ENCODE assay signal across 19 cellular contexts in the genomic region with DNA sequence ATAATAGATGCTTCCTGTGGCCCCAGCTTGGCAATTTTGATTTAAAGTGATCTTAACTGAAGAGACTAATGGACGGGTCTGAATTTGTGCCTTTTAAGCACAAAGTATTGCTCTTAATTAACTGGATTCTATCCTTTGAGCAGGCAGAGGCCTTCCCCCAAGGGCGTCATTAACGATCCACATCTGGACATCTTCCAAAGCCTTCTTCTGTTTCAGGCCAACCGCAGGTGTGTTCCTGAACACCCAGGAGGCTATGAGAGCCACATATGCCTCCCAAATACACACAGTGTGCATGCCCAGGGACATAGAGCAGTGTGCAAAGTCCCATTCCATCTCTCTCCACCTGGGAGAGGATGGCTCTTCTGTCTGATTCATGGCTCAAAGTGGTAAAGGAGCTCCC. TPM values are rescaled to one million over a fixed set of nuclear protein-coding genes. Genes with fewer than 3 reads are reported as not detected.
DNase-seq lines count a peak whose midpoint lies in the region; ATAC-seq and TF ChIP-seq lines count a peak whose summit lies in the region.
"Had no signal": no experiment of that assay in that cellular context is flagged by ENCODE, and none has a peak within 500 bp of the region (broad histone marks: within the 10 kb centered on the region; RNA-seq: fewer than 3 reads in every experiment).

No MANE protein-coding gene starts in this region.

- 18% methylated on average over 4 of the region's 4 CpGs for WGBS in SK-N-SH (ENCODE audit: low lambda C conversion rate)

- BruUV-seq in PC-3 (replicated peaks; lab: Mats Ljungman, UMichigan) = no TSS peak

- POLR2A ChIA-PET in SK-N-SH (lab: Yijun Ruan, JAX) = no interaction called here
- POLR2A ChIA-PET in PC-3 (lab: Charles Lee; ENCODE audit: unreplicated experiment) = no interaction called here

- H3K9ac ChIP-seq in SK-N-SH = no peak overlapping the region
- H3K9ac ChIP-seq in SK-N-MC (ENCODE audit: insufficient read length) = no peak overlapping the region
- H3K9ac ChIP-seq in PC-3 (ENCODE audit: low read length) = no peak overlapping the region

- H3K36me3 ChIP-seq in SK-N-SH (replicated peaks in 1 of 2; ENCODE audit: control insufficient read depth in 1 of 2, insufficient read depth in 2 of 2, low read length in 1 of 2) (no peaks in the 10 kb centered on the region), SK-N-MC (ENCODE audit: insufficient read depth, low read length) (peaks cover 10% of the 10 kb centered on the region; the same call in 1 of the 2 replicates), PC-3 (ENCODE audit: low read depth, low read length) (no peaks in the 10 kb centered on the region), left ventricle myocardium inferior (no peaks in the 10 kb centered on the region)
- H3K36me3 ChIP-seq: lower lobe of right lung, Peyer's patch, suprapubic skin had no signal

- H3K4me2 ChIP-seq in SK-N-SH (no peak overlapping the region), PC-3 (ENCODE audit: low read length) (no peak overlapping the region)

- no peaks in the 10 kb centered on the region for H3K79me2 ChIP-seq in SK-N-SH (ENCODE audit: insufficient read depth)
- H3K79me2 ChIP-seq in PC-3 (ENCODE audit: low read length) = no peaks in the 10 kb centered on the region

- H3K9me3 ChIP-seq in SK-N-SH = no peaks in the 10 kb centered on the region
- H3K9me3 ChIP-seq in SK-N-MC (ENCODE audit: low read depth, low read length) = no peaks in the 10 kb centered on the region
- H3K9me3 ChIP-seq in PC-3 (ENCODE audit: low read length) = no peaks in the 10 kb centered on the region
- H3K9me3 ChIP-seq in left ventricle myocardium inferior (replicated peaks) = no peaks in the 10 kb centered on the region
- H3K9me3 ChIP-seq: body of pancreas, lower lobe of right lung, Peyer's patch, suprapubic skin had no signal

- H3F3A ChIP-seq in SK-N-SH (replicated peaks; ENCODE audit: insufficient read depth) = no peaks in the 10 kb centered on the region
- no peaks in the 10 kb centered on the region for H3F3A ChIP-seq in PC-3 (ENCODE audit: low read length, unreplicated experiment)

- intact Hi-C loops in PC-3 (cut with micrococcal nuclease) = no loop called here
- intact Hi-C loops in left ventricle myocardium inferior (cut with micrococcal nuclease) = no loop called here

- H3K27me3 ChIP-seq in SK-N-SH (ENCODE audit: insufficient read depth) = peaks cover 48% of the 10 kb centered on the region
- 0 out of 2 replicates have a peak, but pooled peaks cover 16% of the 10 kb centered on the region for H3K27me3 ChIP-seq in PC-3 (ENCODE audit: low read length)
- H3K27me3 ChIP-seq in left ventricle myocardium inferior (ENCODE audit: low read depth) = no peaks in the 10 kb centered on the region
- H3K27me3 ChIP-seq: body of pancreas, Peyer's patch, suprapubic skin had no signal

- H3K4me1 ChIP-seq in SK-N-SH (ENCODE audit: control insufficient read depth in 1 of 2, insufficient read depth in 2 of 2, low read depth in 1 of 2, low read length in 1 of 2) = peaks cover 0 to 15% of the 10 kb centered on the region in 2 experiments; a peak in 1 of 4 replicates
- H3K4me1 ChIP-seq in PC-3 (ENCODE audit: insufficient read depth, low read length) = no peaks in the 10 kb centered on the region
- H3K4me1 ChIP-seq in left ventricle myocardium inferior = peaks cover 15% of the 10 kb centered on the region
- H3K4me1 ChIP-seq: body of pancreas had no signal

- TF ChIP-seq CTCF in SK-N-SH (IDR thresholded peaks at IDR 0.05) (no peak), PC-3 (conservative IDR thresholded peaks at IDR 0.05; ENCODE audit: low read depth, low read length) (no peak), left ventricle myocardium inferior (IDR thresholded peaks at IDR 0.05; ENCODE audit: borderline replicate concordance) (no peak)

- no peak overlapping the region for H3K4me3 ChIP-seq in SK-N-SH (ENCODE audit: low read depth in 2 of 2, low read length in 1 of 2)
- 0 out of 2 replicates have a peak overlapping the region, but pooled peaks have one; percentile 11 for H3K4me3 ChIP-seq in SK-N-MC
- no peak overlapping the region for H3K4me3 ChIP-seq in PC-3 (ENCODE audit: low read length)
- H3K4me3 ChIP-seq in left ventricle myocardium inferior = no peak overlapping the region
- H3K4me3 ChIP-seq: body of pancreas, K562, lower lobe of right lung, Peyer's patch, suprapubic skin had no signal

- H3K9me2 ChIP-seq in SK-N-SH (no peaks in the 10 kb centered on the region), PC-3 (replicated peaks; ENCODE audit: low read length) (no peaks in the 10 kb centered on the region)

- no peak overlapping the region for H3K27ac ChIP-seq in SK-N-SH (ENCODE audit: low read depth in 2 of 2, low read length in 1 of 2)
- peak overlapping the region; percentile 91 for H3K27ac ChIP-seq in SK-N-MC
- H3K27ac ChIP-seq in temporal lobe (ENCODE audit: low read depth, low read length) = peak overlapping the region; percentile 57
- no peak overlapping the region for H3K27ac ChIP-seq in PC-3 (ENCODE audit: low read length)
- no peak overlapping the region for H3K27ac ChIP-seq in left ventricle myocardium inferior (replicated peaks)
- H3K27ac ChIP-seq: body of pancreas, lower lobe of right lung, Peyer's patch, suprapubic skin had no signal

- no peak overlapping the region for H2AFZ ChIP-seq in SK-N-SH (ENCODE audit: low read depth)
- H2AFZ ChIP-seq in PC-3 (ENCODE audit: low read length) = no peak overlapping the region

- DNase-seq in SK-N-SH (peak; percentile 47), NCI-H2107 treated with DMSO at 0.1 percent for 48 hours (lab: John Stamatoyannopoulos, UW; ENCODE audit: unreplicated experiment) (peak; percentile 91), SK-N-MC (ENCODE audit: low read depth, low spot score) (no peak), OCI-M1 (lab: John Stamatoyannopoulos, UW) (no peak), PC-3 (no peak), left ventricle myocardium inferior (no peak)
- DNase-seq: activated CD4-positive, alpha-beta T cell treated with anti-CD3 and anti-CD28 coated beads for 4 hours; activated CD8-positive, alpha-beta memory T cell treated with anti-CD3 and anti-CD28 coated beads, Interleukin-2, amount 10 ng/mL, durations not matched to agents 7 days and 5 days; activated naive CD8-positive, alpha-beta T cell treated with anti-CD3 and anti-CD28 coated beads, Interleukin-2, amount 10 ng/mL, durations not matched to agents 7 days and 5 days; body of pancreas; lower lobe of right lung; NCI-H526 treated with DMSO at 0.1 percent for 48 hours; nucleus accumbens; Peyer's patch had no signal

- TF ChIP-seq RAD21 in SK-N-SH (IDR thresholded peaks at IDR 0.05; ENCODE audit: low read length) = 0 out of 2 replicates have a peak, but pooled peaks have one; percentile 3

- ATAC-seq in SK-N-SH treated with all-trans-retinoic acid at 6 μM for 48 hours (no peak), PC-3 (no peak)
- ATAC-seq: activated CD8-positive, alpha-beta memory T cell treated with anti-CD3 and anti-CD28 coated beads, Interleukin-2, amount 10 ng/mL, durations not matched to agents 7 days and 5 days; activated T-helper 17 cell treated with anti-CD3 and anti-CD28 coated beads, Interleukin-2, amount 50 U/mL, for 72 hours; body of pancreas; lower lobe of right lung had no signal

- H4K20me1 ChIP-seq in SK-N-SH (ENCODE audit: insufficient read depth) (no peaks in the 10 kb centered on the region), PC-3 (ENCODE audit: low read length) (no peaks in the 10 kb centered on the region)

- TF ChIP-seq EP300 in SK-N-SH (IDR thresholded peaks at IDR 0.05; ENCODE audit: borderline replicate concordance in 1 of 2, low read depth in 1 of 2, low read length in 1 of 2) = peak in 1 of 2 experiments; percentile 42; a peak in 1 of 4 replicates

- CTCF ChIA-PET in SK-N-SH (lab: Yijun Ruan, JAX) = interaction anchor here (0.7 to 2.6 kb wide), 7 partner anchors 9 to 1017 kb away, joined by 3 to 13 read pairs (median 4); partner anchors contain the start of gene MAPT
- CTCF ChIA-PET in PC-3 (lab: Charles Lee) = no interaction called here

TF ChIP-seq in SK-N-SH, 30 proteins besides CTCF, POLR2A, EP300 and RAD21 (continues in another document):
- no peak for TF ChIP-seq MEF2A (IDR thresholded peaks at IDR 0.05; ENCODE audit: borderline replicate concordance, low read depth)
- no peak for TF ChIP-seq TCF12 (IDR thresholded peaks at IDR 0.05)
- no peak for TF ChIP-seq CHD2 (IDR thresholded peaks at IDR 0.05; ENCODE audit: low read length, partially characterized antibody)
- TF ChIP-seq FOXJ3 (CRISPR knock-in tag; IDR thresholded peaks at IDR 0.05) = no peak
- TF ChIP-seq FOSL2 (IDR thresholded peaks at IDR 0.05; ENCODE audit: borderline replicate concordance, low read depth) = no peak
- no peak for TF ChIP-seq ELF1 (IDR thresholded peaks at IDR 0.05)
- no peak for TF ChIP-seq TEAD4 (IDR thresholded peaks at IDR 0.05; ENCODE audit: borderline replicate concordance, insufficient read depth)
- TF ChIP-seq JUND (IDR thresholded peaks at IDR 0.05) = no peak

TF ChIP-seq in SK-N-SH treated with all-trans-retinoic acid at 6 μM for 48 hours, 23 proteins besides CTCF, POLR2A, EP300 and RAD21 (continues in another document):
- TF ChIP-seq TSHZ2 (CRISPR knock-in tag; IDR thresholded peaks at IDR 0.05) (no peak), ZNF70 (CRISPR knock-in tag; IDR thresholded peaks at IDR 0.05) (no peak)

RNA-seq across cellular contexts. Expression of gene MAPT, which starts 42.3 kb away (rescaled TPM):
- 0.47 and 0.74 TPM in 2 replicates for polyA plus RNA-seq in SK-N-SH (2012; rRNA removed)
- 0.33 and 0.49 TPM in 2 replicates for polyA plus RNA-seq in SK-N-SH (2012; cell fraction: cytosol; rRNA removed)
- polyA plus RNA-seq in SK-N-SH (2012; cell fraction: nucleus; rRNA removed) = 0.85 and 1.1 TPM in 2 replicates
- total RNA-seq in temporal lobe (154 TPM), PC-3 (2014; rRNA removed) (2.7 and 3.6 TPM in 2 replicates), left ventricle myocardium inferior (28.6 TPM)

Comparison
In these comparisons a context has a peak if more than half of its experiments do, and no peak if none do; other contexts are left out.
1. DNase-seq: peak in SK-N-SH (single experiment) and NCI-H2107 treated with DMSO at 0.1 percent for 48 hours (single experiment); none in SK-N-MC (single experiment), OCI-M1 (single experiment), PC-3 (single experiment) and left ventricle myocardium inferior (single experiment).
2. H3K27ac ChIP-seq: peak in SK-N-MC (single experiment) and temporal lobe (single experiment); none in SK-N-SH (0 of 2), PC-3 (single experiment) and left ventricle myocardium inferior (single experiment).